In genomic region chr18:36402765-36403396, GRCh38 we compare ENCODE assay signal across 12 cellular contexts.
A peak's percentile ranks its signal among the peaks of the same experiment; 100 is the strongest.
DNase-seq lines count a peak whose midpoint lies in the region; ATAC-seq and TF ChIP-seq lines count a peak whose summit lies in the region.
"Had no signal": no experiment of that assay in that cellular context is flagged by ENCODE, and none has a peak within 500 bp of the region (broad histone marks: within the 10 kb centered on the region; RNA-seq: fewer than 3 reads in every experiment).

No MANE protein-coding gene starts in this region.

- H3K9me2 ChIP-seq in GM23338 (ENCODE audit: insufficient read depth): peaks cover 8% of the 10 kb centered on the region; the same call in 1 of the 2 replicates
- H3K9me2 ChIP-seq in PC-9 (ENCODE audit: insufficient read depth): no peaks in the 10 kb centered on the region

- no TSS peak for BruUV-seq in PC-9 (replicated peaks; lab: Mats Ljungman, UMichigan)

- H3K27ac ChIP-seq in GM23338 (ENCODE audit: low read depth) (no peak overlapping the region), right cardiac atrium (ENCODE audit: low read length) (peak overlapping the region; percentile 75), PC-9 (no peak overlapping the region), smooth muscle cell (ENCODE audit: low read depth) (no peak overlapping the region)
- H3K27ac ChIP-seq: spleen had no signal

- WGBS in right cardiac atrium: 48% methylated on average over 8 of the region's 8 CpGs
- WGBS in smooth muscle cell (ENCODE audit: low lambda C conversion rate): 89% methylated on average over 8 of the region's 8 CpGs

- H3K9ac ChIP-seq in smooth muscle cell (ENCODE audit: low read depth): no peak overlapping the region

- H3K9me3 ChIP-seq in right cardiac atrium (ENCODE audit: control insufficient read depth, low read length) (no peaks in the 10 kb centered on the region), PC-9 (ENCODE audit: insufficient read depth, low read depth) (no peaks in the 10 kb centered on the region), smooth muscle cell (replicated peaks; ENCODE audit: low read depth) (no peaks in the 10 kb centered on the region)

- intact Hi-C loops in right cardiac atrium (cut with DNase I): no loop called here
- intact Hi-C loops in PC-9 (cut with micrococcal nuclease; ENCODE audit: unreplicated experiment): no loop called here

- H3K4me3 Mint-ChIP-seq in GM23338: no peak overlapping the region
- H3K4me3 Mint-ChIP-seq in endothelial cell (ENCODE audit: unreplicated experiment): no peak overlapping the region
- H3K4me3 Mint-ChIP-seq: activated CD8-positive, alpha-beta T cell treated with anti-CD3 and anti-CD28 coated beads for 36 hours; activated naive CD4-positive, alpha-beta T cell treated with anti-CD3 and anti-CD28 coated beads, Interleukin-2, amount 50 U/mL, for 24 hours; T-helper 17 cell had no signal

- H3K4me1 Mint-ChIP-seq in GM23338 (peaks cover 13% of the 10 kb centered on the region), endothelial cell (ENCODE audit: unreplicated experiment) (peaks cover 11% of the 10 kb centered on the region)
- H3K4me1 Mint-ChIP-seq: activated naive CD4-positive, alpha-beta T cell treated with anti-CD3 and anti-CD28 coated beads, Interleukin-2, amount 50 U/mL, for 24 hours; T-helper 17 cell had no signal

- H3K4me1 ChIP-seq in GM23338 (ENCODE audit: insufficient read depth) (peaks cover 4% of the 10 kb centered on the region; the same call in 1 of the 2 replicates), right cardiac atrium (ENCODE audit: control insufficient read depth, insufficient read depth, low read length) (peaks cover 3% of the 10 kb centered on the region), PC-9 (replicated peaks; ENCODE audit: insufficient read depth) (no peaks in the 10 kb centered on the region), smooth muscle cell (ENCODE audit: low read depth) (peaks cover 4% of the 10 kb centered on the region)
- H3K4me1 ChIP-seq: spleen had no signal

- CTCF ChIA-PET in PC-9 (lab: Charles Lee): interaction anchor here (0.7 kb wide), 1 partner anchor 303 kb away, joined by 4 read pairs; no protein-coding TSS in a partner anchor

- H2AFZ ChIP-seq in GM23338 (no peak overlapping the region), PC-9 (no peak overlapping the region), smooth muscle cell (ENCODE audit: low read depth) (no peak overlapping the region)

- H3K27ac Mint-ChIP-seq in GM23338 (no peak overlapping the region), endothelial cell (ENCODE audit: unreplicated experiment) (no peak overlapping the region)
- H3K27ac Mint-ChIP-seq: activated CD8-positive, alpha-beta T cell treated with anti-CD3 and anti-CD28 coated beads for 36 hours; activated naive CD4-positive, alpha-beta T cell treated with anti-CD3 and anti-CD28 coated beads, Interleukin-2, amount 50 U/mL, for 24 hours; T-helper 17 cell had no signal

- H3K4me3 ChIP-seq in GM23338 (no peak overlapping the region), right cardiac atrium (ENCODE audit: low read length) (no peak overlapping the region), PC-9 (no peak overlapping the region), smooth muscle cell (no peak overlapping the region)
- H3K4me3 ChIP-seq: spleen had no signal

- peak; percentile 34 to 37 for TF ChIP-seq CTCF in GM23338 (conservative IDR thresholded peaks at IDR 0.05; ENCODE audit: low read depth in 2 of 2)
- TF ChIP-seq CTCF in PC-9 (conservative IDR thresholded peaks at IDR 0.05): no peak
- no peak for TF ChIP-seq CTCF in smooth muscle cell (IDR thresholded peaks at IDR 0.05; ENCODE audit: borderline replicate concordance, insufficient read depth, poor library complexity, severe bottlenecking)
- no peak for TF ChIP-seq CTCF in endothelial cell (IDR thresholded peaks at IDR 0.05; ENCODE audit: unreplicated experiment)

- peak; percentile 46 for DNase-seq in GM23338 (ENCODE audit: low spot score)
- peak; percentile 64 for DNase-seq in astrocyte of the hippocampus (ENCODE audit: low read depth, low spot score)
- peak; percentile 84 to 91 (median 84) for DNase-seq in right cardiac atrium
- peak; percentile 65 for DNase-seq in stromal cell of bone marrow (ENCODE audit: low read depth)
- DNase-seq in PC-9: no peak
- DNase-seq in smooth muscle cell (lab: John Stamatoyannopoulos, UW; ENCODE audit: unreplicated experiment): no peak
- no peak for DNase-seq in endothelial cell (ENCODE audit: low spot score)
- DNase-seq: activated CD8-positive, alpha-beta T cell treated with anti-CD3 and anti-CD28 coated beads for 36 hours; spleen; stimulated activated CD8-positive, alpha-beta memory T cell treated with anti-CD3 and anti-CD28 coated beads, Interleukin-4, amount 100 ng/mL, for 48 hours; T-helper 17 cell had no signal

- H3K36me3 Mint-ChIP-seq in GM23338 (ENCODE audit: low read depth) (no peaks in the 10 kb centered on the region), endothelial cell (ENCODE audit: low read depth, unreplicated experiment) (no peaks in the 10 kb centered on the region)
- H3K36me3 Mint-ChIP-seq: activated naive CD4-positive, alpha-beta T cell treated with anti-CD3 and anti-CD28 coated beads, Interleukin-2, amount 50 U/mL, for 24 hours had no signal

- H4K20me1 ChIP-seq in GM23338 (replicated peaks; ENCODE audit: insufficient read depth) (no peaks in the 10 kb centered on the region), PC-9 (ENCODE audit: insufficient read depth) (no peaks in the 10 kb centered on the region), smooth muscle cell (ENCODE audit: low read depth) (no peaks in the 10 kb centered on the region)

- H3K27me3 ChIP-seq in GM23338 (ENCODE audit: insufficient read depth): no peaks in the 10 kb centered on the region
- H3K27me3 ChIP-seq in right cardiac atrium (ENCODE audit: control insufficient read depth, insufficient read depth): no peaks in the 10 kb centered on the region
- H3K27me3 ChIP-seq in PC-9 (ENCODE audit: insufficient read depth, low read depth): no peaks in the 10 kb centered on the region
- no peaks in the 10 kb centered on the region for H3K27me3 ChIP-seq in smooth muscle cell (ENCODE audit: low read depth)

- H3K36me3 ChIP-seq in GM23338 (ENCODE audit: insufficient read depth) (no peaks in the 10 kb centered on the region; the same call in 1 of the 2 replicates), PC-9 (ENCODE audit: low read depth) (no peaks in the 10 kb centered on the region), smooth muscle cell (ENCODE audit: low read depth) (no peaks in the 10 kb centered on the region)
- H3K36me3 ChIP-seq: spleen had no signal

- no peak overlapping the region for H3K4me2 ChIP-seq in GM23338
- no peak overlapping the region for H3K4me2 ChIP-seq in PC-9
- no peak overlapping the region for H3K4me2 ChIP-seq in smooth muscle cell

- POLR2A ChIA-PET in PC-9 (lab: Charles Lee; ENCODE audit: unreplicated experiment): no interaction called here

- no peaks in the 10 kb centered on the region for H3F3A ChIP-seq in GM23338 (replicated peaks; ENCODE audit: low read depth)
- H3F3A ChIP-seq in PC-9 (ENCODE audit: insufficient read depth, low read depth): no peaks in the 10 kb centered on the region
- H3F3A ChIP-seq in smooth muscle cell (ENCODE audit: low read depth): no peaks in the 10 kb centered on the region

- no peaks in the 10 kb centered on the region for H3K79me2 ChIP-seq in GM23338 (replicated peaks; ENCODE audit: insufficient read depth)
- H3K79me2 ChIP-seq in PC-9 (ENCODE audit: low read depth): no peaks in the 10 kb centered on the region
- H3K79me2 ChIP-seq in smooth muscle cell (ENCODE audit: low read depth): peaks cover 27% of the 10 kb centered on the region

- ATAC-seq in GM23338 (peak; percentile 97), right cardiac atrium (peak; percentile 60 to 77)
- ATAC-seq: activated CD8-positive, alpha-beta T cell treated with anti-CD3 and anti-CD28 coated beads for 36 hours; T-helper 17 cell had no signal

- H3K27me3 Mint-ChIP-seq in GM23338 (ENCODE audit: insufficient read depth, low read depth, poor library complexity) (no peaks in the 10 kb centered on the region), endothelial cell (ENCODE audit: unreplicated experiment) (peaks cover 7% of the 10 kb centered on the region)
- H3K27me3 Mint-ChIP-seq: activated CD8-positive, alpha-beta T cell treated with anti-CD3 and anti-CD28 coated beads for 36 hours; activated naive CD4-positive, alpha-beta T cell treated with anti-CD3 and anti-CD28 coated beads, Interleukin-2, amount 50 U/mL, for 24 hours had no signal

- no peaks in the 10 kb centered on the region for H3K9me3 Mint-ChIP-seq in GM23338
- no peaks in the 10 kb centered on the region for H3K9me3 Mint-ChIP-seq in endothelial cell (ENCODE audit: unreplicated experiment)
- H3K9me3 Mint-ChIP-seq: activated CD8-positive, alpha-beta T cell treated with anti-CD3 and anti-CD28 coated beads for 36 hours; activated naive CD4-positive, alpha-beta T cell treated with anti-CD3 and anti-CD28 coated beads, Interleukin-2, amount 50 U/mL, for 24 hours had no signal

TF ChIP-seq in GM23338, 12 proteins besides CTCF, POLR2A, EP300 and RAD21 (continues in another document):
- TF ChIP-seq ETS1 (IDR thresholded peaks at IDR 0.05) (no peak), STAT1 (IDR thresholded peaks at IDR 0.05; ENCODE audit: unreplicated experiment) (no peak), NANOG (IDR thresholded peaks at IDR 0.05; ENCODE audit: borderline replicate concordance) (no peak), POLR2AphosphoS5 (IDR thresholded peaks at IDR 0.05; ENCODE audit: low read depth) (no peak), CREB1 (CRISPR knock-in tag; IDR thresholded peaks at IDR 0.05; ENCODE audit: low read depth) (no peak), ZNF331 (CRISPR knock-in tag; IDR thresholded peaks at IDR 0.05; ENCODE audit: low read depth) (no peak)

Comparison
In these comparisons a context has a peak if more than half of its experiments do, and no peak if none do; other contexts are left out.
1. DNase-seq: peak in GM23338 (single experiment), astrocyte of the hippocampus (single experiment), right cardiac atrium (3 of 3) and stromal cell of bone marrow (single experiment); none in PC-9 (0 of 2), smooth muscle cell (single experiment) and endothelial cell (single experiment).
2. CTCF ChIP-seq: peak in GM23338 (2 of 2); none in PC-9 (single experiment), smooth muscle cell (single experiment) and endothelial cell (single experiment).